ENCODE assay signal across 14 cellular contexts in genomic region chr17:73013816-73014663, GRCh38.
DNase-seq lines count a peak whose midpoint lies in the region; ATAC-seq, FAIRE-seq and TF ChIP-seq lines count a peak whose summit lies in the region.
"Had no signal": no experiment of that assay in that cellular context is flagged by ENCODE, and none has a peak within 500 bp of the region (broad histone marks: within the 10 kb centered on the region; RNA-seq: fewer than 3 reads in every experiment).

No MANE protein-coding gene starts in this region.

- no peak for FAIRE-seq in H1 (lab: Jason Lieb, UNC)
- FAIRE-seq: endometrium, GM19239 had no signal

- in situ Hi-C loops in KBM-7 (cut with MboI; ENCODE audit: low pct_unique_long_range_greater_than_20kb, low sequenced_read_pairs) = no loop called here

- DNase-seq in Right ventricle myocardium inferior (ENCODE audit: missing footprints) = peak; percentile 4
- no peak for DNase-seq in cardiac septum (ENCODE audit: low spot score)
- peak; percentile 92 for DNase-seq in NCI-H69 (lab: John Stamatoyannopoulos, UW)
- no peak for DNase-seq in H1 (ENCODE audit: low read depth in 1 of 2, low spot score in 2 of 2)
- no peak for DNase-seq in Kasumi-1 (lab: John Stamatoyannopoulos, UW)
- DNase-seq in KBM-7 = no peak
- DNase-seq in OCI-M1 (lab: John Stamatoyannopoulos, UW) = no peak
- DNase-seq: activated CD4-positive, alpha-beta T cell treated with anti-CD3 and anti-CD28 coated beads, Interleukin-2, amount 50 U/mL, for 4 hours; activated naive CD4-positive, alpha-beta T cell treated with anti-CD3 and anti-CD28 coated beads, Interleukin-2, amount 10 ng/mL, durations not matched to agents 7 days and 5 days; stimulated activated CD8-positive, alpha-beta memory T cell treated with anti-CD3 and anti-CD28 coated beads, Interleukin-4, amount 100 ng/mL, for 48 hours had no signal

- no peaks in the 10 kb centered on the region for H3K27me3 ChIP-seq in H1 (replicated peaks in 1 of 4; ENCODE audit: control insufficient read depth in 3 of 4, extremely low read depth in 1 of 4, insufficient read depth in 3 of 4, low read length in 3 of 4)

- no peak overlapping the region for H4K91ac ChIP-seq in H1 (replicated peaks; ENCODE audit: insufficient read length, low read length)

- no peak overlapping the region for H3K18ac ChIP-seq in H1 (ENCODE audit: extremely low read depth, low read length)

- no peaks in the 10 kb centered on the region for H4K20me1 ChIP-seq in H1 (replicated peaks in 1 of 2; ENCODE audit: control insufficient read depth in 1 of 2, insufficient read depth in 2 of 2, low read length in 2 of 2)

- WGBS in H1 (ENCODE audit: extremely low coverage in 1 of 2, insufficient coverage in 1 of 2, insufficient read length in 1 of 2, insufficient replicate concordance in 2 of 2, low coverage in 1 of 2, low lambda C conversion rate in 2 of 2, missing lambda C conversion rate in 1 of 2), 2 experiments = 79% methylated on average over 14 of the region's 14 CpGs; no CpG with 5 or more reads in 1 of the 2 experiments

- H2BK120ac ChIP-seq in H1 (replicated peaks; ENCODE audit: low read depth, low read length) = no peak overlapping the region

- POLR2A ChIA-PET in H1 (lab: Charles Lee; ENCODE audit: partially characterized antibody) = no interaction called here

- intact Hi-C loops in Right ventricle myocardium inferior (cut with DNase I) (no loop called here), cardiac septum (cut with DNase I) (no loop called here)

- H2BK20ac ChIP-seq in H1 (ENCODE audit: low read length) = no peak overlapping the region

- no peak overlapping the region for H3K4me3 ChIP-seq in H1 (ENCODE audit: extremely low read depth in 1 of 4, insufficient read depth in 2 of 4, low read depth in 3 of 4, low read length in 4 of 4)
- H3K4me3 ChIP-seq: smooth muscle cell had no signal

- no peaks in the 10 kb centered on the region for H3K36me3 ChIP-seq in H1 (ENCODE audit: control insufficient read depth in 2 of 4, insufficient read depth in 4 of 4, low read length in 3 of 4)

- H3K56ac ChIP-seq in H1 (replicated peaks; ENCODE audit: insufficient read length, low read depth, low read length) = no peak overlapping the region

- CTCF ChIA-PET in H1 (lab: Charles Lee; ENCODE audit: partially characterized antibody) = interaction anchor here (0.6 to 2.1 kb wide), 5 partner anchors 28 to 289 kb away, joined by 3 to 5 read pairs (median 4); no protein-coding TSS in a partner anchor

- H3K4me1 ChIP-seq in H1 (replicated peaks in 1 of 4; ENCODE audit: control insufficient read depth in 3 of 4, insufficient read depth in 4 of 4, low read length in 3 of 4) = peaks cover 0 to 5% (median 3%) of the 10 kb centered on the region in 4 experiments; a peak in 5 of 7 replicates

- H2AK5ac ChIP-seq in H1 (ENCODE audit: low read depth, low read length) = no peak overlapping the region

- no peak for ATAC-seq in Right ventricle myocardium inferior
- ATAC-seq in GM19023 (IDR thresholded peaks at IDR 0.05; ENCODE audit: unreplicated experiment) = no peak

- no peaks in the 10 kb centered on the region for H3K79me1 ChIP-seq in H1 (ENCODE audit: low read depth, low read length)

- TF ChIP-seq POLR2A in H1 (IDR thresholded peaks at IDR 0.05; ENCODE audit: control extremely low read depth in 1 of 2, low read depth in 2 of 2, low read length in 2 of 2) = no peak

- no peak overlapping the region for H3K9ac ChIP-seq in H1 (replicated peaks in 1 of 4; ENCODE audit: extremely low read depth in 1 of 4, low read depth in 3 of 4, low read length in 3 of 4)

- H3K27ac ChIP-seq in H1 (ENCODE audit: low read depth, low read length) = no peak overlapping the region

- TF ChIP-seq EP300 in H1 (IDR thresholded peaks at IDR 0.05; ENCODE audit: borderline replicate concordance in 1 of 2, low read depth in 2 of 2, low read length in 2 of 2) = no peak

- peak overlapping the region in 1 of 2 experiments; percentile 30; a peak in 1 of 4 replicates for H3K4me2 ChIP-seq in H1 (ENCODE audit: insufficient read depth in 1 of 2, low read depth in 2 of 2, low read length in 2 of 2)
- H3K4me2 ChIP-seq: smooth muscle cell had no signal

- H3K14ac ChIP-seq in H1 (ENCODE audit: insufficient read length) = no peak overlapping the region

- no peak overlapping the region for H2BK15ac ChIP-seq in H1 (ENCODE audit: low read length)

- no peaks in the 10 kb centered on the region for H3K79me2 ChIP-seq in H1 (ENCODE audit: control insufficient read depth in 1 of 2, insufficient read depth in 2 of 2, low read length in 2 of 2)

- no peak overlapping the region for H4K5ac ChIP-seq in H1 (ENCODE audit: insufficient read length, low read depth, low read length)

- H2AFZ ChIP-seq in H1 (ENCODE audit: low read length) = no peak overlapping the region

- no peak for TF ChIP-seq RAD21 in H1 (IDR thresholded peaks at IDR 0.05 in 1 of 2, conservative IDR thresholded peaks at IDR 0.05 in 1 of 2; ENCODE audit: low read depth in 2 of 2, low read length in 2 of 2)

- H3K23me2 ChIP-seq in H1 (ENCODE audit: low read depth, low read length) = no peaks in the 10 kb centered on the region

- H3K23ac ChIP-seq in H1 (ENCODE audit: insufficient read length) = no peak overlapping the region

- no peak overlapping the region for H3K4ac ChIP-seq in H1 (replicated peaks; ENCODE audit: insufficient read length, low read depth, low read length)

- H4K8ac ChIP-seq in H1 (ENCODE audit: extremely low read depth, insufficient read depth, low read length) = no peak overlapping the region

- 0 out of 2 replicates have a peak overlapping the region, but pooled peaks have one; percentile 27 for H2BK12ac ChIP-seq in H1 (ENCODE audit: low read depth, low read length)

- H2BK5ac ChIP-seq in H1 (ENCODE audit: low read depth, low read length) = 0 out of 2 replicates have a peak overlapping the region, but pooled peaks have one; percentile 35

- no peaks in the 10 kb centered on the region for H3K9me3 ChIP-seq in H1 (ENCODE audit: insufficient read depth in 2 of 2, low read depth in 1 of 2, low read length in 1 of 2)

- TF ChIP-seq CTCF in H1 (IDR thresholded peaks at IDR 0.05; ENCODE audit: control extremely low read depth in 1 of 3, insufficient read depth in 1 of 3, low read depth in 1 of 3, low read length in 3 of 3) = no peak

TF ChIP-seq in H1, 55 proteins besides CTCF, POLR2A, EP300 and RAD21 (continues in another document):
- TF ChIP-seq MAX (IDR thresholded peaks at IDR 0.05) = no peak
- no peak for TF ChIP-seq PHF8 (conservative IDR thresholded peaks at IDR 0.05; ENCODE audit: low read depth, low read length)
- no peak for TF ChIP-seq HDAC2 (IDR thresholded peaks at IDR 0.05; ENCODE audit: borderline replicate concordance in 1 of 2, low read depth in 2 of 2, low read length in 2 of 2)
- no peak for TF ChIP-seq KDM4A (IDR thresholded peaks at IDR 0.05; ENCODE audit: low read depth, low read length, severe bottlenecking)
- TF ChIP-seq MAFK (IDR thresholded peaks at IDR 0.05; ENCODE audit: low read depth, low read length) = no peak
- no peak for TF ChIP-seq SP2 (IDR thresholded peaks at IDR 0.05; ENCODE audit: low read length)
- TF ChIP-seq RFX5 (IDR thresholded peaks at IDR 0.05; ENCODE audit: borderline replicate concordance, low read depth, low read length) = no peak
- TF ChIP-seq SIN3A (conservative IDR thresholded peaks at IDR 0.05 in 1 of 2, IDR thresholded peaks at IDR 0.05 in 1 of 2; ENCODE audit: low read depth in 1 of 2, low read length in 2 of 2) = no peak
- no peak for TF ChIP-seq RBBP5 (IDR thresholded peaks at IDR 0.05; ENCODE audit: borderline replicate concordance, low read depth, low read length)

Comparison
In these comparisons a context has a peak if more than half of its experiments do, and no peak if none do; other contexts are left out.
1. DNase-seq: peak in Right ventricle myocardium inferior (single experiment) and NCI-H69 (single experiment); none in cardiac septum (single experiment), H1 (0 of 2), Kasumi-1 (0 of 2), KBM-7 (single experiment) and OCI-M1 (single experiment).